ENCODE assay signal across 8 cellular contexts in the genomic region with DNA sequence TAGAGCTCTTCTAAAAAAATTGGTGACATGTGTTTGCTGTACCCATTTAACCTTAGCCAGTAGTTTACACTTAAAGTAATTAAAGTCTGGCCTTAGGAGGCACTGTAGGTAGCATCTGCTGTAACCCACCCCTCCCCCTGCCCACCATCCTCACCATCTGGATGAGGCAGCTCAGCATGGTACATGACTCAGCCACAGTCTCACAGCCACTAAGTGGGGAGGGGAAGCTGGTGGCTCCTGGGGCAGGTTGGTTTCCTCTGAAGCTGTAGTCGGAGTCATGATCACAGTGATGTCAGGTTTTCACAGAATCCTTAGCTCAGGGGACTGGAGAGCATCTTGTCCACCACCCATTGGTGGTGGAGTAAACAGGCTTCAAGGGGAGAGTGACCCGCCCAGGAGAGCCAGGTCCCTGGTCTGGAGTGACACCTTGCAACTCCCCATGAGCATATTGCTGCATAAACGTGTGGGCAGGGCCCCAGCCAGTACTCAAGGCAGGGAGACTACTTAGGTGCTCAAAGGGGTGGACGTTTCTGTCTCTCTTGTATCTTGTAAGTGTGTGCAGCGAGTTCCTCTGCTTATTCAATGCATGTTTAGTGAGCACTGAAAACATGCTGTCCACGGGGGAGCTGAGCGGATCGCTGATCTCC.
DNase-seq lines count a peak whose midpoint lies in the region; ATAC-seq and TF ChIP-seq lines count a peak whose summit lies in the region.
"Had no signal": no experiment of that assay in that cellular context is flagged by ENCODE, and none has a peak within 500 bp of the region (broad histone marks: within the 10 kb centered on the region; RNA-seq: fewer than 3 reads in every experiment).

No MANE protein-coding gene starts in this region.

- no peaks in the 10 kb centered on the region for H3K27me3 Mint-ChIP-seq in activated CD8-positive, alpha-beta T cell treated with anti-CD3 and anti-CD28 coated beads, Interleukin-2, amount 10 ng/mL, durations not matched to agents 7 days and 5 days (ENCODE audit: low read depth)

- H3K4me3 Mint-ChIP-seq in activated CD8-positive, alpha-beta T cell treated with anti-CD3 and anti-CD28 coated beads, Interleukin-2, amount 10 ng/mL, durations not matched to agents 7 days and 5 days, result no peak overlapping the region

- ATAC-seq in activated CD8-positive, alpha-beta T cell treated with anti-CD3 and anti-CD28 coated beads, Interleukin-2, amount 10 ng/mL, durations not matched to agents 7 days and 5 days, result peak; percentile 69
- peak; percentile 87 for ATAC-seq in foreskin keratinocyte
- ATAC-seq in GM19467 (IDR thresholded peaks at IDR 0.05; ENCODE audit: unreplicated experiment), result no peak

- no peaks in the 10 kb centered on the region for H3K9me3 Mint-ChIP-seq in activated CD8-positive, alpha-beta T cell treated with anti-CD3 and anti-CD28 coated beads, Interleukin-2, amount 10 ng/mL, durations not matched to agents 7 days and 5 days (ENCODE audit: insufficient read depth)

- no peak overlapping the region for H3K27ac Mint-ChIP-seq in activated CD8-positive, alpha-beta T cell treated with anti-CD3 and anti-CD28 coated beads, Interleukin-2, amount 10 ng/mL, durations not matched to agents 7 days and 5 days

- peak; percentile 38 for DNase-seq in NCI-H2171 (lab: John Stamatoyannopoulos, UW)
- DNase-seq in activated CD8-positive, alpha-beta T cell treated with anti-CD3 and anti-CD28 coated beads, Interleukin-2, amount 10 ng/mL, durations not matched to agents 7 days and 5 days, result peak; percentile 45
- peak; percentile 25 to 51 for DNase-seq in foreskin keratinocyte
- peak; percentile 31 to 49 for DNase-seq in stimulated activated CD8-positive, alpha-beta memory T cell treated with anti-CD3 and anti-CD28 coated beads, Interleukin-2, amount 100 ng/mL, for 48 hours (ENCODE audit: low read depth in 2 of 2)
- DNase-seq in SHP77 treated with DMSO at 0.1 percent for 48 hours (lab: John Stamatoyannopoulos, UW), result no peak
- DNase-seq in GF-D8 (lab: John Stamatoyannopoulos, UW), result no peak
- DNase-seq: effector CD8-positive, alpha-beta T cell had no signal

- TF ChIP-seq CTCF in foreskin keratinocyte (conservative IDR thresholded peaks at IDR 0.05), result no peak

- POLR2A ChIA-PET in activated CD8-positive, alpha-beta T cell treated with anti-CD3 and anti-CD28 coated beads, Interleukin-2, amount 10 ng/mL, durations not matched to agents 7 days and 5 days (lab: Charles Lee), result no interaction called here

- H3K27ac ChIP-seq in foreskin keratinocyte, result no peak overlapping the region

- H3K4me1 Mint-ChIP-seq in activated CD8-positive, alpha-beta T cell treated with anti-CD3 and anti-CD28 coated beads, Interleukin-2, amount 10 ng/mL, durations not matched to agents 7 days and 5 days (ENCODE audit: low read depth), result peaks cover 17% of the 10 kb centered on the region

- H3K4me1 ChIP-seq in foreskin keratinocyte, result peaks cover 3% of the 10 kb centered on the region

- CTCF ChIA-PET in activated CD8-positive, alpha-beta T cell treated with anti-CD3 and anti-CD28 coated beads, Interleukin-2, amount 10 ng/mL, durations not matched to agents 7 days and 5 days (lab: Charles Lee), result interaction anchor here (1.2 kb wide), 2 partner anchors 124 to 127 kb away, joined by 4 to 6 read pairs; no protein-coding TSS in a partner anchor

- peaks cover 5% of the 10 kb centered on the region for H3K36me3 Mint-ChIP-seq in activated CD8-positive, alpha-beta T cell treated with anti-CD3 and anti-CD28 coated beads, Interleukin-2, amount 10 ng/mL, durations not matched to agents 7 days and 5 days (ENCODE audit: low read depth)

- H3K27me3 ChIP-seq in foreskin keratinocyte, result no peaks in the 10 kb centered on the region

Comparison
In these comparisons a context has a peak if more than half of its experiments do, and no peak if none do; other contexts are left out.
1. DNase-seq: peak in NCI-H2171 (single experiment), activated CD8-positive, alpha-beta T cell treated with anti-CD3 and anti-CD28 coated beads, Interleukin-2, amount 10 ng/mL, durations not matched to agents 7 days and 5 days (single experiment), foreskin keratinocyte (2 of 2) and stimulated activated CD8-positive, alpha-beta memory T cell treated with anti-CD3 and anti-CD28 coated beads, Interleukin-2, amount 100 ng/mL, for 48 hours (2 of 2); none in SHP77 treated with DMSO at 0.1 percent for 48 hours (single experiment) and GF-D8 (single experiment).